Comparison of ENCODE assay signal across 17 cellular contexts in the genomic region with DNA sequence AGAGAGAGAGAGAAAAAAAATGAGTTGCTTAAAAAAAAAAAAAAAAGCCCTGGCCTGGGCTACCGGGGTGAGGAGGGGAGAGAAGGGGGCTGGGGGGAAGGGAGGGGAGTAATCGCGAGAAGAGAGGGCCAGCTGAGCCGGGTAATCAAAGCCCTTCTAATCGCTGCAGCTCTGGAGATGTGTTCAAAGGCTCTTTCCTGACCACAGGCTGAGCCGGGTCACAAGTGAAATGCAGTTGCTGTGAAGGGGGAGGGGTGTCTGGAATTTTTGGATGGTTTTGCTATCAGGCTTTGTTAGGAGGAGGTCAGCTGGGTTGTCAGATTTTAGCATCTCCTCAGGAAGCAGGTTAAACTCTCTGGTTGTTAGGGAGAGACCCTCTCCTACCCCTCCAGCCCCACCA.
DNase-seq lines count a peak whose midpoint lies in the region; ATAC-seq and TF ChIP-seq lines count a peak whose summit lies in the region.
"Had no signal": no experiment of that assay in that cellular context is flagged by ENCODE, and none has a peak within 500 bp of the region (broad histone marks: within the 10 kb centered on the region; RNA-seq: fewer than 3 reads in every experiment).

No MANE protein-coding gene starts in this region.

- H3K27me3 Mint-ChIP-seq in endothelial cell (ENCODE audit: unreplicated experiment) (peaks cover 1% of the 10 kb centered on the region), neural crest cell (ENCODE audit: low read depth) (no peaks in the 10 kb centered on the region)

- H3K4me3 Mint-ChIP-seq in endothelial cell (ENCODE audit: unreplicated experiment) (no peak overlapping the region), neural crest cell (peak overlapping the region; percentile 41)
- H3K4me3 Mint-ChIP-seq: effector memory CD8-positive, alpha-beta T cell had no signal

- H3K9me3 Mint-ChIP-seq in endothelial cell (ENCODE audit: unreplicated experiment): no peaks in the 10 kb centered on the region
- H3K9me3 Mint-ChIP-seq in neural crest cell: no peaks in the 10 kb centered on the region
- H3K9me3 Mint-ChIP-seq: naive B cell had no signal

- H3K4me1 Mint-ChIP-seq in endothelial cell (ENCODE audit: unreplicated experiment) (peaks cover 47% of the 10 kb centered on the region), neural crest cell (peaks cover 50% of the 10 kb centered on the region)

- H3K27ac Mint-ChIP-seq in endothelial cell (ENCODE audit: unreplicated experiment) (peak overlapping the region; percentile 87), neural crest cell (ENCODE audit: unreplicated experiment) (peak overlapping the region; percentile 61)
- H3K27ac Mint-ChIP-seq: effector memory CD8-positive, alpha-beta T cell; naive B cell had no signal

- H3K36me3 Mint-ChIP-seq in endothelial cell (ENCODE audit: low read depth, unreplicated experiment) (no peaks in the 10 kb centered on the region), neural crest cell (ENCODE audit: low read depth) (no peaks in the 10 kb centered on the region)
- H3K36me3 Mint-ChIP-seq: naive B cell had no signal

- ATAC-seq in GM18517 (IDR thresholded peaks at IDR 0.05; ENCODE audit: unreplicated experiment): no peak
- ATAC-seq in omental fat pad (ENCODE audit: low FRiP score): no peak
- ATAC-seq: effector memory CD8-positive, alpha-beta T cell; gastrocnemius medialis; sciatic nerve had no signal

- TF ChIP-seq CTCF in endothelial cell (IDR thresholded peaks at IDR 0.05; ENCODE audit: unreplicated experiment) (no peak), neural crest cell (conservative IDR thresholded peaks at IDR 0.05) (no peak), omental fat pad (IDR thresholded peaks at IDR 0.05) (no peak)

- DNase-seq in EH (ENCODE audit: low read depth) (peak; percentile 24), NCI-H2227 treated with DMSO at 0.1 percent for 48 hours (lab: John Stamatoyannopoulos, UW) (peak; percentile 24), endothelial cell (ENCODE audit: low spot score) (peak; percentile 46), neural crest cell (ENCODE audit: low read depth, low spot score) (peak; percentile 40), Ammon's horn (ENCODE audit: low spot score) (no peak), NCI-H774 (lab: John Stamatoyannopoulos, UW) (no peak), omental fat pad (ENCODE audit: low spot score) (no peak)
- DNase-seq: effector memory CD8-positive, alpha-beta T cell; EL; gastrocnemius medialis; naive B cell; NCI-H1436; NCI-H526; SIG-M5; stimulated activated naive CD4-positive, alpha-beta T cell had no signal

Comparison
In these comparisons a context has a peak if more than half of its experiments do, and no peak if none do; other contexts are left out.
1. DNase-seq: peak in EH (single experiment), NCI-H2227 treated with DMSO at 0.1 percent for 48 hours (single experiment), endothelial cell (single experiment) and neural crest cell (single experiment); none in Ammon's horn (single experiment), NCI-H774 (single experiment) and omental fat pad (single experiment).